Comparison of ENCODE assay signal across 8 cellular contexts in the genomic region with DNA sequence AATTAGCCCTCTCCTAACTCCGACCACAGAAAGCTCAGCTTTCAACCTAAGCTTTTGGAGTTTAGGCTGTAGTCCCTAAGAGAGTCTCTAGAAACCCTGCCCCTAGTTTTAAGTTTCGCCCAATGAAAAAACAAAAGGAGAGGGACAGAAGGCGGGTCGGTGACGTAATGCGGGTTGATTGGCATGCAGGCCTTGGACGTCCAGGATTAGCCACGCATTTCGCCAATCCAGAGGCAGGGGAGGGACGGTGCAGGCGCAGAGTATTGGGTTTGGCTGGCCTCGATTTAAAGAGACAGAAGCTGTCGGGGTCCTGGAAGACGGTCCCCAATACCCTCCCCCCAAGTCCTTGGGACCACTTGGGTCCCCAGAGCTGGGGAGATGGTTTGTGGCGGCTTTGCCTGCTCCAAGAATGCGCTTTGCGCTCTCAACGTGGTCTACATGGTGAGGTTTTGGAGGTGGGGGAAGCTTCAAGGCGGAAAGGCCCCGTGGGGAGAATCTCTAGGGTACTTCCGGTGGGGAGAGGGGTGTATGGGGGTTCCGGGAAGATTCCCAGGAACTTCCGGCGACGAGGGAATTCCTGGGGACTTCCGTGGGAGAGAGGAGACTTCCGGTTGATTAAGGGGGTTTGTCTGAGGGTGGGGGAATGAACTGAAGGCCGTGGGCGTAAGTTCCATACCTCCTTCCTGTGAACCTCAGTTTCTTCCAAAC. TPM values are rescaled to one million over a fixed set of nuclear protein-coding genes. Genes with fewer than 3 reads are reported as not detected.
A peak's percentile ranks its signal among the peaks of the same experiment; 100 is the strongest.
DNase-seq lines count a peak whose midpoint lies in the region; ATAC-seq and TF ChIP-seq lines count a peak whose summit lies in the region.

TSPAN31 (plus strand) TSS at position 263 of the 708 bp plus-strand sequence; CDS start at position 379, 116 bp downstream.

- peak; percentile 74 for TF ChIP-seq POLR2A in ovary (IDR thresholded peaks at IDR 0.05)

- TF ChIP-seq CTCF in GM12875 (IDR thresholded peaks at IDR 0.05; ENCODE audit: borderline replicate concordance, insufficient read depth, low read depth, low read length) (no peak), ovary (IDR thresholded peaks at IDR 0.05) (no peak)

- WGBS in ovary, 3 donors, result 0 to 1% (median 0%) methylated on average over 29 of the region's 29 CpGs
- under 1% methylated on average over 29 of the region's 29 CpGs for WGBS in thymus

- ATAC-seq in HG02840 (IDR thresholded peaks at IDR 0.05; ENCODE audit: low FRiP score, unreplicated experiment) (peak; percentile 85), Right ventricle myocardium superior (ENCODE audit: poor library complexity) (peak; percentile 95)

- H3K9me3 ChIP-seq in adipocyte (ENCODE audit: control insufficient read depth, low read length), result no peaks in the 10 kb centered on the region
- no peaks in the 10 kb centered on the region for H3K9me3 ChIP-seq in ovary
- H3K9me3 ChIP-seq in thymus (ENCODE audit: control insufficient read depth), result no peaks in the 10 kb centered on the region

- H3K36me3 ChIP-seq in adipocyte (ENCODE audit: control insufficient read depth, insufficient read depth, low read length, severe bottlenecking), result peaks cover 36% of the 10 kb centered on the region
- no peaks in the 10 kb centered on the region for H3K36me3 ChIP-seq in ovary
- peaks cover 14% of the 10 kb centered on the region for H3K36me3 ChIP-seq in thymus (ENCODE audit: control insufficient read depth, insufficient read depth)

- peaks cover 17% of the 10 kb centered on the region for H3K27me3 ChIP-seq in adipocyte (replicated peaks; ENCODE audit: control insufficient read depth, insufficient read depth, low read length)
- no peaks in the 10 kb centered on the region for H3K27me3 ChIP-seq in ovary
- no peaks in the 10 kb centered on the region for H3K27me3 ChIP-seq in thymus (ENCODE audit: control insufficient read depth, insufficient read depth)

- H3K4me3 ChIP-seq in GM12875 (ENCODE audit: low read depth, low read length) (peak within 1 kb of the TSS; percentile 61), adipocyte (ENCODE audit: low read length) (peak within 1 kb of the TSS; percentile 98), ovary (peak within 1 kb of the TSS; percentile 56), thymus (ENCODE audit: low read length) (peak within 1 kb of the TSS; percentile 58)

- TF ChIP-seq EP300 in ovary (IDR thresholded peaks at IDR 0.05), result no peak

- H3K27ac ChIP-seq in ovary (peak within 1 kb of the TSS; percentile 92 to 95), thymus (ENCODE audit: low read depth) (peak within 1 kb of the TSS; percentile 89)

- DNase-seq in NCI-H1436 treated with DMSO at 0.1 percent for 48 hours (lab: John Stamatoyannopoulos, UW) (peak; percentile 93), T follicular helper cell (ENCODE audit: low read depth) (peak; percentile 92), adipocyte (ENCODE audit: low read depth) (peak; percentile 99), Right ventricle myocardium superior (peak; percentile 98), ovary (peak; percentile 95 to 98 (median 96))

- intact Hi-C loops in Right ventricle myocardium superior (cut with DNase I), result no loop called here
- intact Hi-C loops in ovary (cut with DNase I), result no loop called here

- H3K4me1 ChIP-seq in adipocyte (ENCODE audit: control insufficient read depth, insufficient read depth, low read length) (peaks cover 17% of the 10 kb centered on the region), ovary (ENCODE audit: insufficient read depth) (peaks cover 7% of the 10 kb centered on the region), thymus (ENCODE audit: control insufficient read depth, insufficient read depth, low read length) (peaks cover 30% of the 10 kb centered on the region)

- peak within 1 kb of the TSS; percentile 98 for H3K9ac ChIP-seq in adipocyte (ENCODE audit: low read length)

RNA-seq across cellular contexts. Expression of gene TSPAN31, which starts in this region (rescaled TPM):
- total RNA-seq in Right ventricle myocardium superior (27.5 TPM), ovary (10 to 100 TPM; 27.7 to 64.0 (median 32.5) TPM)
- polyA plus RNA-seq in ovary (10 to 100 TPM; 44.0 to 63.7 TPM), thymus (31.4 TPM)

Comparison
In these comparisons a context has a peak if more than half of its experiments do, and no peak if none do; other contexts are left out.
1. Peak in every context shown above with its lines: DNase-seq, ATAC-seq, H3K4me3 ChIP-seq and H3K27ac ChIP-seq.